ENCODE assay signal across 1 cellular context in the genomic region with DNA sequence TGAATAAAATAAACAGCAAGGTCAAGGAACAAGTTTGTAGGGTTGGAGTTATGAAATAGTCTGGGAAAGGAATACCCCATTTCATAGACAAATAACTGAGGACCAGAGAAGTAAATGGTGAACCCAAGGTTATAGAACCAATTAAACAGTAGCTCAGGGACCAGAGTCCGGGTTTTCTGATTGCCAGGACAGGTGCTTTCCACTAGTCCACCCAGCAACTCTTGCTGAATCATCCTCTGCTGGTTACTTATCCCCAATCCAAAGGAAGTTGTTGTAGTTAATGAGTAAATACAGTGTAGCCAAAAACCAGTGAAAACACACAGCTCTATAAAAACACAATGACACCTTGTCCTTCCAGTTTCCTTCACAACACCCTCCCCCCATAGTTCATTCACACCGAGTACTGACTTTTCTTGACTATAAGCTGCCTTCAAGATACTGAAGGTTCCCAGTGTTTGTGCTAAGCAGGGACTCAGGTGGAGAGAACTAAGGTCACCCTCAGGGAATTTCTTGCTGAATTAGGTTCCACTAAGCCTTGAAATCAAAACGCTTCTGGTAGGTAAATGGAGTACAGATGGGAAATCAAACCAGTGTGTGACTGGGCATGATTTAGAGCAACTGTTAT.
TF ChIP-seq lines count a peak whose summit lies in the region.

No MANE protein-coding gene starts in this region.

TF ChIP-seq in GM12878, 131 proteins besides CTCF, POLR2A, EP300 and RAD21 (continued from another document):
- no peak for TF ChIP-seq ATF2 (IDR thresholded peaks at IDR 0.05; ENCODE audit: low read length)
- no peak for TF ChIP-seq SIX5 (IDR thresholded peaks at IDR 0.05; ENCODE audit: low read depth, low read length, severe bottlenecking)
